In the genomic region with DNA sequence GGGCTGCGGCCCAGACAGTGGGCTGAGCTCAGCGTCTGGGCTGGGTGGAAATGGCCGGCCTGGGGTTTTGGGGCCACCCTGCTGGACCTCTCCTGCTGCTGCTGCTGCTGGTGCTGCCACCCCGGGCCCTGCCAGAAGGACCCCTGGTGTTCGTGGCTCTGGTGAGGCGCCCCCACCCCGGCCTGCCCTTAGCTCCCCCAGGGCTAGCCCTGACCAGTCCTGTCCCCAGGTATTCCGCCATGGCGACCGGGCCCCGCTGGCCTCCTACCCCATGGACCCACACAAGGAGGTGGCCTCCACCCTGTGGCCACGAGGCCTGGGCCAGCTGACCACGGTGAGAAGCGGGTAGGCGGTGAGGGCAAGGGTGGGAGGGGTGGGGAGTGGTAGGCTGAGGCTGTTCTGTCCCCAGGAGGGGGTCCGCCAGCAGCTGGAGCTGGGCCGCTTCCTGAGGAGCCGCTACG, we compare ENCODE assay signal across 17 cellular contexts. TPM values are rescaled to one million over a fixed set of nuclear protein-coding genes. Genes with fewer than 3 reads are reported as not detected.
"Had no signal": no experiment of that assay in that cellular context is flagged by ENCODE, and none has a peak within 500 bp of the region (broad histone marks: within the 10 kb centered on the region; RNA-seq: fewer than 3 reads in every experiment).

A gene with protein sequence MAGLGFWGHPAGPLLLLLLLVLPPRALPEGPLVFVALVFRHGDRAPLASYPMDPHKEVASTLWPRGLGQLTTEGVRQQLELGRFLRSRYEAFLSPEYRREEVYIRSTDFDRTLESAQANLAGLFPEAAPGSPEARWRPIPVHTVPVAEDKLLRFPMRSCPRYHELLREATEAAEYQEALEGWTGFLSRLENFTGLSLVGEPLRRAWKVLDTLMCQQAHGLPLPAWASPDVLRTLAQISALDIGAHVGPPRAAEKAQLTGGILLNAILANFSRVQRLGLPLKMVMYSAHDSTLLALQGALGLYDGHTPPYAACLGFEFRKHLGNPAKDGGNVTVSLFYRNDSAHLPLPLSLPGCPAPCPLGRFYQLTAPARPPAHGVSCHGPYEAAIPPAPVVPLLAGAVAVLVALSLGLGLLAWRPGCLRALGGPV (plus strand): TSS at position 51 of the 461 bp plus-strand sequence. CDS start 0 bp downstream, at position 51.

- H3K9me3 ChIP-seq: suprapubic skin had no signal

- H3K27me3 ChIP-seq: brain microvascular endothelial cell, suprapubic skin had no signal

- H3K27me3 Mint-ChIP-seq: activated CD4-positive, alpha-beta memory T cell treated with anti-CD3 and anti-CD28 coated beads, Interleukin-2, amount 10 ng/mL, durations not matched to agents 7 days and 5 days had no signal

- H3K27ac Mint-ChIP-seq: activated CD4-positive, alpha-beta memory T cell treated with anti-CD3 and anti-CD28 coated beads, Interleukin-2, amount 10 ng/mL, durations not matched to agents 7 days and 5 days; activated naive CD4-positive, alpha-beta T cell treated with anti-CD3 and anti-CD28 coated beads for 36 hours had no signal

- H3K4me3 Mint-ChIP-seq: activated CD4-positive, alpha-beta memory T cell treated with anti-CD3 and anti-CD28 coated beads, Interleukin-2, amount 10 ng/mL, durations not matched to agents 7 days and 5 days; activated naive CD4-positive, alpha-beta T cell treated with anti-CD3 and anti-CD28 coated beads for 36 hours had no signal

- DNase-seq: activated CD4-positive, alpha-beta memory T cell treated with anti-CD3 and anti-CD28 coated beads, Interleukin-2, amount 10 ng/mL, durations not matched to agents 7 days and 5 days; activated CD4-positive, alpha-beta T cell treated with anti-CD3 and anti-CD28 coated beads for 1 hour; activated naive CD4-positive, alpha-beta T cell treated with anti-CD3 and anti-CD28 coated beads for 36 hours; amygdala; brain microvascular endothelial cell; dermis blood vessel endothelial cell; erythroblast; hippocampal formation; left ventricle myocardium superior; mesendoderm; stimulated activated naive CD4-positive, alpha-beta T cell treated with Interleukin-2 at 50 U/mL for 16 hours; T-helper 9 cell had no signal

- H3K36me3 ChIP-seq: suprapubic skin had no signal

- H3K9me3 Mint-ChIP-seq: activated CD4-positive, alpha-beta memory T cell treated with anti-CD3 and anti-CD28 coated beads, Interleukin-2, amount 10 ng/mL, durations not matched to agents 7 days and 5 days; activated naive CD4-positive, alpha-beta T cell treated with anti-CD3 and anti-CD28 coated beads for 36 hours had no signal

- H3K4me3 ChIP-seq: smooth muscle cell, suprapubic skin had no signal

- ATAC-seq: left ventricle myocardium superior had no signal

RNA-seq across cellular contexts. Expression of the gene that starts here (rescaled TPM):
- total RNA-seq: activated CD4-positive, alpha-beta memory T cell treated with anti-CD3 and anti-CD28 coated beads, Interleukin-2, amount 10 ng/mL, durations not matched to agents 7 days and 5 days; activated naive CD4-positive, alpha-beta T cell treated with anti-CD3 and anti-CD28 coated beads for 36 hours; cerebellum; dermis blood vessel endothelial cell; kidney epithelial cell; left ventricle myocardium superior; smooth muscle cell; ureter had no signal
